20 cellular contexts compared by ENCODE assay signal in the genomic region with DNA sequence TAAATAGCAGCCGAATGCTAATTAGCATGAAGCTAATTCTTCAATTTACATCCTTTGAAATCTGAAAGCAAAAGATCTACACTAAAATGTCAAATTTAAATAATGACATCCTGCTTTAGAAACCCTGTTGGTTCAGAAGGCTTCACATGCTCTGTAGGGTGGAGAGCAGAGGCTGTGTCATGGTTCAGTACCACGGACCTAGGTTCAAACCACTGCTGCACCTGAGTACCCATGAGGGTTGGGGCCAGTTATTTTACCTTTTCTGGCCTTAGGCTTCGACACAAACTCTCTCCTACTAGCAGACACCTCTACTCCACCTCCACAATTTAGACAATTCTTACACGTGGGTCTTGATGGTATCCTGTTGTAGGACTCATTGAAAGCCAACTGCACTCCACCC.
A peak's percentile ranks its signal among the peaks of the same experiment; 100 is the strongest.
DNase-seq lines count a peak whose midpoint lies in the region; ATAC-seq and TF ChIP-seq lines count a peak whose summit lies in the region.
"Had no signal": no experiment of that assay in that cellular context is flagged by ENCODE, and none has a peak within 500 bp of the region (broad histone marks: within the 10 kb centered on the region; RNA-seq: fewer than 3 reads in every experiment).

No MANE protein-coding gene starts in this region.

- H3K9ac ChIP-seq in endodermal cell (ENCODE audit: extremely low read depth, low read length, poor library complexity, severe bottlenecking): no peak overlapping the region

- H3K4me1 ChIP-seq in endodermal cell (ENCODE audit: control insufficient read depth, insufficient read depth, low read length): no peaks in the 10 kb centered on the region

- WGBS in endodermal cell (ENCODE audit: insufficient coverage in 1 of 2, insufficient read length in 1 of 2), 2 experiments: 92 to 100% methylated on average over 2 to 4 of the region's 4 CpGs

- H3K27me3 ChIP-seq in endodermal cell (ENCODE audit: control insufficient read depth, insufficient read depth, low read length, poor library complexity, severe bottlenecking): no peaks in the 10 kb centered on the region
- H3K27me3 ChIP-seq: upper lobe of left lung had no signal

- no peak overlapping the region for H3K27ac ChIP-seq in endodermal cell (ENCODE audit: low read depth, low read length)
- H3K27ac ChIP-seq: upper lobe of left lung had no signal

- no peaks in the 10 kb centered on the region for H3K9me3 ChIP-seq in endodermal cell (ENCODE audit: control insufficient read depth, low read length)
- H3K9me3 ChIP-seq: upper lobe of left lung had no signal

- H3K36me3 ChIP-seq in endodermal cell (ENCODE audit: control insufficient read depth, insufficient read depth, low read length): peaks cover 26% of the 10 kb centered on the region

- peaks cover 23% of the 10 kb centered on the region for H3K36me3 Mint-ChIP-seq in memory B cell
- peaks cover 49% of the 10 kb centered on the region for H3K36me3 Mint-ChIP-seq in endodermal cell (ENCODE audit: low read depth)

- H3K27ac Mint-ChIP-seq in memory B cell (peak overlapping the region; percentile 45), endodermal cell (no peak overlapping the region)
- H3K27ac Mint-ChIP-seq: nephron progenitor cell had no signal

- H3K4me1 Mint-ChIP-seq in memory B cell: peaks cover 24% of the 10 kb centered on the region
- peaks cover 2% of the 10 kb centered on the region for H3K4me1 Mint-ChIP-seq in endodermal cell

- no peaks in the 10 kb centered on the region for H3K9me3 Mint-ChIP-seq in memory B cell
- no peaks in the 10 kb centered on the region for H3K9me3 Mint-ChIP-seq in endodermal cell
- H3K9me3 Mint-ChIP-seq: CD8-positive, alpha-beta T cell had no signal

- H3K4me3 ChIP-seq in endodermal cell (ENCODE audit: low read length): no peak overlapping the region
- H3K4me3 ChIP-seq: K562, lung, upper lobe of left lung had no signal

- H3K4me3 Mint-ChIP-seq in memory B cell (no peak overlapping the region), endodermal cell (no peak overlapping the region)
- H3K4me3 Mint-ChIP-seq: nephron progenitor cell, WTC11 had no signal

- TF ChIP-seq CTCF in endodermal cell (conservative IDR thresholded peaks at IDR 0.05): no peak

- DNase-seq in memory B cell (ENCODE audit: low spot score in 2 of 2): no peak
- no peak for DNase-seq in SIG-M5 (lab: John Stamatoyannopoulos, UW)
- no peak for DNase-seq in endodermal cell
- DNase-seq in HCEC 1CT: no peak
- DNase-seq in T1000 (lab: John Stamatoyannopoulos, UW): no peak
- DNase-seq: activated naive CD8-positive, alpha-beta T cell treated with anti-CD3 and anti-CD28 coated beads, Interleukin-2, amount 10 ng/mL, durations not matched to agents 7 days and 5 days; activated T-cell treated with anti-CD3 and anti-CD28 coated beads for 4 hours; CD8-positive, alpha-beta T cell; effector CD8-positive, alpha-beta T cell; GDM1; NCI-H1436 treated with DMSO at 0.1 percent for 48 hours; NCI-H524; nephron progenitor cell; upper lobe of left lung had no signal

- ATAC-seq in GM18517 (IDR thresholded peaks at IDR 0.05; ENCODE audit: unreplicated experiment): peak; percentile 43
- ATAC-seq in GM19372 (IDR thresholded peaks at IDR 0.05; ENCODE audit: low read depth, unreplicated experiment): peak; percentile 47
- ATAC-seq in HG03159 (IDR thresholded peaks at IDR 0.05; ENCODE audit: unreplicated experiment): peak; percentile 49
- peak; percentile 70 for ATAC-seq in memory B cell (ENCODE audit: low read depth)
- ATAC-seq: K562, WTC11 had no signal

- H3K27me3 Mint-ChIP-seq in memory B cell (no peaks in the 10 kb centered on the region), endodermal cell (ENCODE audit: insufficient read depth) (no peaks in the 10 kb centered on the region)
- H3K27me3 Mint-ChIP-seq: activated naive CD8-positive, alpha-beta T cell treated with anti-CD3 and anti-CD28 coated beads, Interleukin-2, amount 10 ng/mL, durations not matched to agents 7 days and 5 days had no signal
